Comparison of ENCODE assay signal across 1 cellular context in genomic region chr20:3739926-3740599, GRCh38.
TF ChIP-seq lines count a peak whose summit lies in the region.

No MANE protein-coding gene starts in this region.

TF ChIP-seq in HepG2, 621 proteins besides CTCF, POLR2A, EP300 and RAD21 (continued from another document and continues in another):
- TF ChIP-seq TBX3 (IDR thresholded peaks at IDR 0.05; ENCODE audit: borderline replicate concordance) (no peak), SNAI1 (CRISPR knock-in tag; IDR thresholded peaks at IDR 0.05; ENCODE audit: borderline replicate concordance) (no peak), ZKSCAN8 (CRISPR knock-in tag; IDR thresholded peaks at IDR 0.05; ENCODE audit: borderline replicate concordance) (no peak), ZNF776 (CRISPR knock-in tag; IDR thresholded peaks at IDR 0.05) (no peak), ZNF660 (CRISPR knock-in tag; IDR thresholded peaks at IDR 0.05; ENCODE audit: borderline replicate concordance, low read depth) (no peak), HES4 (CRISPR knock-in tag; IDR thresholded peaks at IDR 0.05; ENCODE audit: borderline replicate concordance) (no peak), ZEB1 (IDR thresholded peaks at IDR 0.05; ENCODE audit: insufficient replicate concordance, low read depth) (no peak), STAT5B (CRISPR knock-in tag; IDR thresholded peaks at IDR 0.05) (no peak), ZNF784 (CRISPR knock-in tag; IDR thresholded peaks at IDR 0.05; ENCODE audit: borderline replicate concordance) (no peak), PCBP1 (IDR thresholded peaks at IDR 0.05; ENCODE audit: borderline replicate concordance, low read depth, low read length) (no peak), SRSF9 (IDR thresholded peaks at IDR 0.05; ENCODE audit: borderline replicate concordance, insufficient read depth, low read depth, low read length, poor library complexity, severe bottlenecking) (no peak), SIX4 (CRISPR knock-in tag; IDR thresholded peaks at IDR 0.05) (no peak), HNF4A (CRISPR knock-in tag; IDR thresholded peaks at IDR 0.05) (no peak), HMG20B (CRISPR knock-in tag; conservative IDR thresholded peaks at IDR 0.05) (no peak), TAF1 (CRISPR knock-in tag; IDR thresholded peaks at IDR 0.05) (no peak), TAF15 (IDR thresholded peaks at IDR 0.05; ENCODE audit: low read depth, low read length, poor library complexity, severe bottlenecking) (no peak), PRMT3 (CRISPR knock-in tag; IDR thresholded peaks at IDR 0.05; ENCODE audit: borderline replicate concordance, low read depth) (peak; percentile 75; the same call in 1 of the 2 replicates), THAP11 (CRISPR knock-in tag; IDR thresholded peaks at IDR 0.05) (no peak), ZNF703 (CRISPR knock-in tag; IDR thresholded peaks at IDR 0.05; ENCODE audit: borderline replicate concordance) (no peak), ETV5 (CRISPR knock-in tag; IDR thresholded peaks at IDR 0.05; ENCODE audit: borderline replicate concordance) (no peak), ZBTB39 (CRISPR knock-in tag; IDR thresholded peaks at IDR 0.05) (no peak), TCF12 (IDR thresholded peaks at IDR 0.05) (no peak), TCF12 (CRISPR knock-in tag; IDR thresholded peaks at IDR 0.05) (no peak), BCL6 (CRISPR knock-in tag; IDR thresholded peaks at IDR 0.05) (no peak), PHF8 (CRISPR knock-in tag; IDR thresholded peaks at IDR 0.05) (no peak), FOXJ3 (CRISPR knock-in tag; IDR thresholded peaks at IDR 0.05; ENCODE audit: borderline replicate concordance) (no peak), HNRNPK (IDR thresholded peaks at IDR 0.05; ENCODE audit: low read depth, low read length, poor library complexity, severe bottlenecking) (no peak), FOSL1 (CRISPR knock-in tag; IDR thresholded peaks at IDR 0.05; ENCODE audit: borderline replicate concordance) (no peak), ZNF883 (CRISPR knock-in tag; IDR thresholded peaks at IDR 0.05; ENCODE audit: not compliant biosample characterization) (peak; percentile 7), NFE2L2 (IDR thresholded peaks at IDR 0.05; ENCODE audit: low read length) (no peak), ZNF333 (CRISPR knock-in tag; IDR thresholded peaks at IDR 0.05; ENCODE audit: borderline replicate concordance) (no peak), ZNF770 (CRISPR knock-in tag; IDR thresholded peaks at IDR 0.05) (no peak), CAMTA2 (CRISPR knock-in tag; IDR thresholded peaks at IDR 0.05; ENCODE audit: borderline replicate concordance) (no peak)
- TF ChIP-seq, protein P1, sequence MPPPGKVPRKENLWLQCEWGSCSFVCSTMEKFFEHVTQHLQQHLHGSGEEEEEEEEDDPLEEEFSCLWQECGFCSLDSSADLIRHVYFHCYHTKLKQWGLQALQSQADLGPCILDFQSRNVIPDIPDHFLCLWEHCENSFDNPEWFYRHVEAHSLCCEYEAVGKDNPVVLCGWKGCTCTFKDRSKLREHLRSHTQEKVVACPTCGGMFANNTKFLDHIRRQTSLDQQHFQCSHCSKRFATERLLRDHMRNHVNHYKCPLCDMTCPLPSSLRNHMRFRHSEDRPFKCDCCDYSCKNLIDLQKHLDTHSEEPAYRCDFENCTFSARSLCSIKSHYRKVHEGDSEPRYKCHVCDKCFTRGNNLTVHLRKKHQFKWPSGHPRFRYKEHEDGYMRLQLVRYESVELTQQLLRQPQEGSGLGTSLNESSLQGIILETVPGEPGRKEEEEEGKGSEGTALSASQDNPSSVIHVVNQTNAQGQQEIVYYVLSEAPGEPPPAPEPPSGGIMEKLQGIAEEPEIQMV (CRISPR knock-in tag; IDR thresholded peaks at IDR 0.05; ENCODE audit: low read depth) = no peak
- TF ChIP-seq, protein P2, sequence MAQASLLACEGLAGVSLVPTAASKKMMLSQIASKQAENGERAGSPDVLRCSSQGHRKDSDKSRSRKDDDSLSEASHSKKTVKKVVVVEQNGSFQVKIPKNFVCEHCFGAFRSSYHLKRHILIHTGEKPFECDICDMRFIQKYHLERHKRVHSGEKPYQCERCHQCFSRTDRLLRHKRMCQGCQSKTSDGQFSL (CRISPR knock-in tag; IDR thresholded peaks at IDR 0.05) = 0 out of 2 replicates have a peak, but pooled peaks have one; percentile 48
- TF ChIP-seq, protein P3, sequence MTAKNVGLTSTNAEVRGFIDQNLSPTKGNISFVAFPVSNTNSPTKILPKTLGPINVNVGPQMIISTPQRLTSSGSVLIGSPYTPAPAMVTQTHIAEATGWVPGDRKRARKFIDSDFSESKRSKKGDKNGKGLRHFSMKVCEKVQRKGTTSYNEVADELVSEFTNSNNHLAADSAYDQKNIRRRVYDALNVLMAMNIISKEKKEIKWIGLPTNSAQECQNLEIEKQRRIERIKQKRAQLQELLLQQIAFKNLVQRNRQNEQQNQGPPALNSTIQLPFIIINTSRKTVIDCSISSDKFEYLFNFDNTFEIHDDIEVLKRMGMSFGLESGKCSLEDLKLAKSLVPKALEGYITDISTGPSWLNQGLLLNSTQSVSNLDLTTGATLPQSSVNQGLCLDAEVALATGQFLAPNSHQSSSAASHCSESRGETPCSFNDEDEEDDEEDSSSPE (CRISPR knock-in tag; IDR thresholded peaks at IDR 0.05) = no peak
- TF ChIP-seq, protein P4, sequence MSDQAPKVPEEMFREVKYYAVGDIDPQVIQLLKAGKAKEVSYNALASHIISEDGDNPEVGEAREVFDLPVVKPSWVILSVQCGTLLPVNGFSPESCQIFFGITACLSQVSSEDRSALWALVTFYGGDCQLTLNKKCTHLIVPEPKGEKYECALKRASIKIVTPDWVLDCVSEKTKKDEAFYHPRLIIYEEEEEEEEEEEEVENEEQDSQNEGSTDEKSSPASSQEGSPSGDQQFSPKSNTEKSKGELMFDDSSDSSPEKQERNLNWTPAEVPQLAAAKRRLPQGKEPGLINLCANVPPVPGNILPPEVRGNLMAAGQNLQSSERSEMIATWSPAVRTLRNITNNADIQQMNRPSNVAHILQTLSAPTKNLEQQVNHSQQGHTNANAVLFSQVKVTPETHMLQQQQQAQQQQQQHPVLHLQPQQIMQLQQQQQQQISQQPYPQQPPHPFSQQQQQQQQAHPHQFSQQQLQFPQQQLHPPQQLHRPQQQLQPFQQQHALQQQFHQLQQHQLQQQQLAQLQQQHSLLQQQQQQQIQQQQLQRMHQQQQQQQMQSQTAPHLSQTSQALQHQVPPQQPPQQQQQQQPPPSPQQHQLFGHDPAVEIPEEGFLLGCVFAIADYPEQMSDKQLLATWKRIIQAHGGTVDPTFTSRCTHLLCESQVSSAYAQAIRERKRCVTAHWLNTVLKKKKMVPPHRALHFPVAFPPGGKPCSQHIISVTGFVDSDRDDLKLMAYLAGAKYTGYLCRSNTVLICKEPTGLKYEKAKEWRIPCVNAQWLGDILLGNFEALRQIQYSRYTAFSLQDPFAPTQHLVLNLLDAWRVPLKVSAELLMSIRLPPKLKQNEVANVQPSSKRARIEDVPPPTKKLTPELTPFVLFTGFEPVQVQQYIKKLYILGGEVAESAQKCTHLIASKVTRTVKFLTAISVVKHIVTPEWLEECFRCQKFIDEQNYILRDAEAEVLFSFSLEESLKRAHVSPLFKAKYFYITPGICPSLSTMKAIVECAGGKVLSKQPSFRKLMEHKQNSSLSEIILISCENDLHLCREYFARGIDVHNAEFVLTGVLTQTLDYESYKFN (CRISPR knock-in tag; conservative IDR thresholded peaks at IDR 0.05) = peak; percentile 28; the same call in 1 of the 2 replicates
- TF ChIP-seq, protein P5, sequence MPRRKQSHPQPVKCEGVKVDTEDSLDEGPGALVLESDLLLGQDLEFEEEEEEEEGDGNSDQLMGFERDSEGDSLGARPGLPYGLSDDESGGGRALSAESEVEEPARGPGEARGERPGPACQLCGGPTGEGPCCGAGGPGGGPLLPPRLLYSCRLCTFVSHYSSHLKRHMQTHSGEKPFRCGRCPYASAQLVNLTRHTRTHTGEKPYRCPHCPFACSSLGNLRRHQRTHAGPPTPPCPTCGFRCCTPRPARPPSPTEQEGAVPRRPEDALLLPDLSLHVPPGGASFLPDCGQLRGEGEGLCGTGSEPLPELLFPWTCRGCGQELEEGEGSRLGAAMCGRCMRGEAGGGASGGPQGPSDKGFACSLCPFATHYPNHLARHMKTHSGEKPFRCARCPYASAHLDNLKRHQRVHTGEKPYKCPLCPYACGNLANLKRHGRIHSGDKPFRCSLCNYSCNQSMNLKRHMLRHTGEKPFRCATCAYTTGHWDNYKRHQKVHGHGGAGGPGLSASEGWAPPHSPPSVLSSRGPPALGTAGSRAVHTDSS (CRISPR knock-in tag; conservative IDR thresholded peaks at IDR 0.05) = no peak
- TF ChIP-seq, protein P6, sequence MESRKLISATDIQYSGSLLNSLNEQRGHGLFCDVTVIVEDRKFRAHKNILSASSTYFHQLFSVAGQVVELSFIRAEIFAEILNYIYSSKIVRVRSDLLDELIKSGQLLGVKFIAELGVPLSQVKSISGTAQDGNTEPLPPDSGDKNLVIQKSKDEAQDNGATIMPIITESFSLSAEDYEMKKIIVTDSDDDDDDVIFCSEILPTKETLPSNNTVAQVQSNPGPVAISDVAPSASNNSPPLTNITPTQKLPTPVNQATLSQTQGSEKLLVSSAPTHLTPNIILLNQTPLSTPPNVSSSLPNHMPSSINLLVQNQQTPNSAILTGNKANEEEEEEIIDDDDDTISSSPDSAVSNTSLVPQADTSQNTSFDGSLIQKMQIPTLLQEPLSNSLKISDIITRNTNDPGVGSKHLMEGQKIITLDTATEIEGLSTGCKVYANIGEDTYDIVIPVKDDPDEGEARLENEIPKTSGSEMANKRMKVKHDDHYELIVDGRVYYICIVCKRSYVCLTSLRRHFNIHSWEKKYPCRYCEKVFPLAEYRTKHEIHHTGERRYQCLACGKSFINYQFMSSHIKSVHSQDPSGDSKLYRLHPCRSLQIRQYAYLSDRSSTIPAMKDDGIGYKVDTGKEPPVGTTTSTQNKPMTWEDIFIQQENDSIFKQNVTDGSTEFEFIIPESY (CRISPR knock-in tag; IDR thresholded peaks at IDR 0.05) = no peak; the same call in 1 of the 2 replicates
- TF ChIP-seq, protein P7, sequence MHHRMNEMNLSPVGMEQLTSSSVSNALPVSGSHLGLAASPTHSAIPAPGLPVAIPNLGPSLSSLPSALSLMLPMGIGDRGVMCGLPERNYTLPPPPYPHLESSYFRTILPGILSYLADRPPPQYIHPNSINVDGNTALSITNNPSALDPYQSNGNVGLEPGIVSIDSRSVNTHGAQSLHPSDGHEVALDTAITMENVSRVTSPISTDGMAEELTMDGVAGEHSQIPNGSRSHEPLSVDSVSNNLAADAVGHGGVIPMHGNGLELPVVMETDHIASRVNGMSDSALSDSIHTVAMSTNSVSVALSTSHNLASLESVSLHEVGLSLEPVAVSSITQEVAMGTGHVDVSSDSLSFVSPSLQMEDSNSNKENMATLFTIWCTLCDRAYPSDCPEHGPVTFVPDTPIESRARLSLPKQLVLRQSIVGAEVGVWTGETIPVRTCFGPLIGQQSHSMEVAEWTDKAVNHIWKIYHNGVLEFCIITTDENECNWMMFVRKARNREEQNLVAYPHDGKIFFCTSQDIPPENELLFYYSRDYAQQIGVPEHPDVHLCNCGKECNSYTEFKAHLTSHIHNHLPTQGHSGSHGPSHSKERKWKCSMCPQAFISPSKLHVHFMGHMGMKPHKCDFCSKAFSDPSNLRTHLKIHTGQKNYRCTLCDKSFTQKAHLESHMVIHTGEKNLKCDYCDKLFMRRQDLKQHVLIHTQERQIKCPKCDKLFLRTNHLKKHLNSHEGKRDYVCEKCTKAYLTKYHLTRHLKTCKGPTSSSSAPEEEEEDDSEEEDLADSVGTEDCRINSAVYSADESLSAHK (CRISPR knock-in tag; IDR thresholded peaks at IDR 0.05; ENCODE audit: borderline replicate concordance) = no peak
- TF ChIP-seq, protein P8, sequence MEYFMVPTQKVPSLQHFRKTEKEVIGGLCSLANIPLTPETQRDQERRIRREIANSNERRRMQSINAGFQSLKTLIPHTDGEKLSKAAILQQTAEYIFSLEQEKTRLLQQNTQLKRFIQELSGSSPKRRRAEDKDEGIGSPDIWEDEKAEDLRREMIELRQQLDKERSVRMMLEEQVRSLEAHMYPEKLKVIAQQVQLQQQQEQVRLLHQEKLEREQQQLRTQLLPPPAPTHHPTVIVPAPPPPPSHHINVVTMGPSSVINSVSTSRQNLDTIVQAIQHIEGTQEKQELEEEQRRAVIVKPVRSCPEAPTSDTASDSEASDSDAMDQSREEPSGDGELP (IDR thresholded peaks at IDR 0.05; ENCODE audit: borderline replicate concordance, low read depth) = no peak
